21 cellular contexts compared by ENCODE assay signal in genomic region chr5:157193699-157194424, GRCh38. TPM values are rescaled to one million over a fixed set of nuclear protein-coding genes. Genes with fewer than 3 reads are reported as not detected.
A peak's percentile ranks its signal among the peaks of the same experiment; 100 is the strongest.
DNase-seq lines count a peak whose midpoint lies in the region; ATAC-seq and TF ChIP-seq lines count a peak whose summit lies in the region.
"Had no signal": no experiment of that assay in that cellular context is flagged by ENCODE, and none has a peak within 500 bp of the region (broad histone marks: within the 10 kb centered on the region; RNA-seq: fewer than 3 reads in every experiment).

No MANE protein-coding gene starts in this region.

- peak overlapping the region; percentile 89 for H3K27ac Mint-ChIP-seq in activated CD4-positive, alpha-beta T cell treated with anti-CD3 and anti-CD28 coated beads for 36 hours
- H3K27ac Mint-ChIP-seq in activated naive CD4-positive, alpha-beta T cell treated with anti-CD3 and anti-CD28 coated beads, Interleukin-2, amount 50 U/mL, for 24 hours: peak overlapping the region; percentile 98
- H3K27ac Mint-ChIP-seq in natural killer cell: peak overlapping the region; percentile 82 to 97
- H3K27ac Mint-ChIP-seq: neural progenitor cell had no signal

- H3K4me2 ChIP-seq in Loucy (ENCODE audit: low read depth, low read length, poor library complexity, severe bottlenecking) (peak overlapping the region; percentile 48), osteoblast (ENCODE audit: insufficient read depth, low read length) (no peak overlapping the region)
- H3K4me2 ChIP-seq: BLaER1, KMS-11, neural progenitor cell had no signal

- H3K27me3 Mint-ChIP-seq in activated CD4-positive, alpha-beta T cell treated with anti-CD3 and anti-CD28 coated beads for 36 hours: no peaks in the 10 kb centered on the region
- H3K27me3 Mint-ChIP-seq in activated naive CD4-positive, alpha-beta T cell treated with anti-CD3 and anti-CD28 coated beads, Interleukin-2, amount 50 U/mL, for 24 hours: no peaks in the 10 kb centered on the region
- H3K27me3 Mint-ChIP-seq in natural killer cell (ENCODE audit: low read depth in 2 of 2): no peaks in the 10 kb centered on the region

- H3K4me1 ChIP-seq in Loucy (ENCODE audit: insufficient read depth, low read length, poor library complexity, severe bottlenecking) (peaks cover 43% of the 10 kb centered on the region), osteoblast (ENCODE audit: insufficient read depth, low read length) (no peaks in the 10 kb centered on the region)
- H3K4me1 ChIP-seq: BLaER1, neural progenitor cell, SJSA1, tibial artery had no signal

- CTCF ChIA-PET in activated CD4-positive, alpha-beta T cell treated with anti-CD3 and anti-CD28 coated beads for 36 hours (lab: Charles Lee): interaction anchor here (0.7 to 2.5 kb wide), 11 partner anchors 9 to 59 kb away, joined by 3 to 12 read pairs (median 5); no protein-coding TSS in a partner anchor

- ATAC-seq in activated CD4-positive, alpha-beta T cell treated with anti-CD3 and anti-CD28 coated beads for 36 hours: no peak
- ATAC-seq in natural killer cell: peak; percentile 49 to 75 (median 64)
- ATAC-seq in HG02571 (IDR thresholded peaks at IDR 0.05; ENCODE audit: unreplicated experiment): no peak
- ATAC-seq: left cardiac atrium had no signal

- H3K27me3 ChIP-seq in Loucy (ENCODE audit: insufficient read depth, low read length, poor library complexity, severe bottlenecking) (no peaks in the 10 kb centered on the region), osteoblast (ENCODE audit: insufficient read depth, low read length) (peaks cover 10% of the 10 kb centered on the region)
- H3K27me3 ChIP-seq: BLaER1 had no signal

- H3K9me2 ChIP-seq in Loucy (replicated peaks; ENCODE audit: low read depth, low read length): no peaks in the 10 kb centered on the region

- H3K9me3 ChIP-seq in Loucy (ENCODE audit: insufficient read depth, low read depth, low read length) (no peaks in the 10 kb centered on the region), osteoblast (ENCODE audit: low read depth, low read length) (no peaks in the 10 kb centered on the region)
- H3K9me3 ChIP-seq: SJSA1, tibial artery had no signal

- H3K79me2 ChIP-seq in Loucy (ENCODE audit: insufficient read depth, low read length) (peaks cover 97% of the 10 kb centered on the region), osteoblast (ENCODE audit: insufficient read depth, low read length) (no peaks in the 10 kb centered on the region)

- peak overlapping the region; percentile 70 for H3K4me3 Mint-ChIP-seq in activated CD4-positive, alpha-beta T cell treated with anti-CD3 and anti-CD28 coated beads for 36 hours
- H3K4me3 Mint-ChIP-seq in activated naive CD4-positive, alpha-beta T cell treated with anti-CD3 and anti-CD28 coated beads, Interleukin-2, amount 50 U/mL, for 24 hours: peak overlapping the region; percentile 86
- H3K4me3 Mint-ChIP-seq in natural killer cell: peak overlapping the region; percentile 71
- H3K4me3 Mint-ChIP-seq: neural progenitor cell had no signal

- H3K36me3 Mint-ChIP-seq in activated CD4-positive, alpha-beta T cell treated with anti-CD3 and anti-CD28 coated beads for 36 hours (ENCODE audit: low read depth): peaks cover 83% of the 10 kb centered on the region
- peaks cover 60% of the 10 kb centered on the region for H3K36me3 Mint-ChIP-seq in activated naive CD4-positive, alpha-beta T cell treated with anti-CD3 and anti-CD28 coated beads, Interleukin-2, amount 50 U/mL, for 24 hours
- H3K36me3 Mint-ChIP-seq in natural killer cell: peaks cover 7% of the 10 kb centered on the region
- H3K36me3 Mint-ChIP-seq: neural progenitor cell had no signal

- H3K9ac ChIP-seq in Loucy (ENCODE audit: low read depth, low read length, poor library complexity, severe bottlenecking): no peak overlapping the region
- H3K9ac ChIP-seq: BLaER1, KMS-11, neural progenitor cell had no signal

- H3K36me3 ChIP-seq in Loucy (ENCODE audit: insufficient read depth, low read length) (peaks cover 15% of the 10 kb centered on the region; the same call in 1 of the 2 replicates), osteoblast (ENCODE audit: insufficient read depth, low read length) (no peaks in the 10 kb centered on the region)
- H3K36me3 ChIP-seq: BLaER1, neural progenitor cell, SJSA1, tibial artery had no signal

- H3K27ac ChIP-seq in osteoblast (ENCODE audit: low read depth, low read length): no peak overlapping the region
- H3K27ac ChIP-seq: BLaER1, KMS-11, neural progenitor cell, SJSA1, tibial artery had no signal

- no peak overlapping the region for H2AFZ ChIP-seq in Loucy (ENCODE audit: low read length)
- H2AFZ ChIP-seq in osteoblast (ENCODE audit: low read length): no peak overlapping the region
- H2AFZ ChIP-seq: neural progenitor cell had no signal

- peaks cover 88% of the 10 kb centered on the region for H3K4me1 Mint-ChIP-seq in activated CD4-positive, alpha-beta T cell treated with anti-CD3 and anti-CD28 coated beads for 36 hours
- H3K4me1 Mint-ChIP-seq in activated naive CD4-positive, alpha-beta T cell treated with anti-CD3 and anti-CD28 coated beads, Interleukin-2, amount 50 U/mL, for 24 hours: peaks cover 96% of the 10 kb centered on the region
- peaks cover 84 to 88% of the 10 kb centered on the region in 2 donors for H3K4me1 Mint-ChIP-seq in natural killer cell
- H3K4me1 Mint-ChIP-seq: neural progenitor cell had no signal

- H3F3A ChIP-seq in Loucy (ENCODE audit: low read depth): no peaks in the 10 kb centered on the region

- peak; percentile 43 for DNase-seq in activated CD4-positive, alpha-beta T cell treated with anti-CD3 and anti-CD28 coated beads for 36 hours
- DNase-seq in activated CD4-positive, alpha-beta T cell treated with anti-CD3 and anti-CD28 coated beads for 1 hour: no peak
- DNase-seq in natural killer cell: no peak
- DNase-seq in NCI-H69 (lab: John Stamatoyannopoulos, UW): no peak
- DNase-seq in osteoblast (ENCODE audit: insufficient read length, low spot score, missing footprints): no peak
- DNase-seq: 8988T; activated CD4-positive, alpha-beta T cell treated with anti-CD3 and anti-CD28 coated beads for 48 hours; foreskin fibroblast; left cardiac atrium; NCI-H1105; NCI-H2107; NCI-H524; stimulated activated CD4-positive, alpha-beta T cell treated with anti-CD3 and anti-CD28 coated beads, Interleukin-12 subunit alpha, Interleukin-12 subunit beta, amount 100 ng/mL, for 4 hours; tibial artery had no signal

- intact Hi-C loops in activated CD4-positive, alpha-beta T cell treated with anti-CD3 and anti-CD28 coated beads for 36 hours (cut with DNase I, micrococcal nuclease): loop anchor here in 1 of 2 experiments (1.0 kb wide), 1 partner anchor 10 kb away; no protein-coding TSS in a partner anchor
- intact Hi-C loops in natural killer cell (cut with micrococcal nuclease): loop anchor here (1.0 kb wide), 1 partner anchor 13 kb away; no protein-coding TSS in a partner anchor

- H3K4me3 ChIP-seq in Loucy (ENCODE audit: low read length, poor library complexity, severe bottlenecking) (no peak overlapping the region), osteoblast (ENCODE audit: insufficient read depth, low read length) (no peak overlapping the region)
- H3K4me3 ChIP-seq: BLaER1, neural progenitor cell, SJSA1, tibial artery had no signal

- no peaks in the 10 kb centered on the region for H3K9me3 Mint-ChIP-seq in activated CD4-positive, alpha-beta T cell treated with anti-CD3 and anti-CD28 coated beads for 36 hours (ENCODE audit: low read depth)
- H3K9me3 Mint-ChIP-seq in activated naive CD4-positive, alpha-beta T cell treated with anti-CD3 and anti-CD28 coated beads, Interleukin-2, amount 50 U/mL, for 24 hours: no peaks in the 10 kb centered on the region
- H3K9me3 Mint-ChIP-seq in natural killer cell: no peaks in the 10 kb centered on the region

- H4K20me1 ChIP-seq in Loucy (ENCODE audit: insufficient read depth, low read length, poor library complexity, severe bottlenecking) (peaks cover 72% of the 10 kb centered on the region), osteoblast (ENCODE audit: insufficient read depth, low read length) (no peaks in the 10 kb centered on the region)
- H4K20me1 ChIP-seq: BLaER1 had no signal

- TF ChIP-seq CTCF in Loucy (conservative IDR thresholded peaks at IDR 0.05; ENCODE audit: low read length) (no peak), natural killer cell (IDR thresholded peaks at IDR 0.05) (no peak), osteoblast (IDR thresholded peaks at IDR 0.05; ENCODE audit: extremely low read depth, low read depth, low read length) (no peak)

- POLR2A ChIA-PET in activated CD4-positive, alpha-beta T cell treated with anti-CD3 and anti-CD28 coated beads for 36 hours (lab: Charles Lee): interaction anchor here (0.6 to 1.1 kb wide), 2 partner anchors 9 to 52 kb away, joined by 3 to 4 read pairs; partner anchors contain the start of gene MED7

RNA-seq across cellular contexts. Expression of gene ITK, which starts 13.2 kb away (rescaled TPM):
- 100 to 1,000 TPM; 208 to 249 TPM for total RNA-seq in activated CD4-positive, alpha-beta T cell treated with anti-CD3 and anti-CD28 coated beads for 36 hours
- total RNA-seq in natural killer cell: 100 to 1,000 TPM; 153 to 188 (median 186) TPM
- total RNA-seq in osteoblast: under 0.01 TPM in 1 of 2 replicates, not detected in the other
- total RNA-seq: SJSA1 had no signal

RNA-seq across cellular contexts. Expression of gene GARIN3, which starts 27.8 kb away (rescaled TPM):
- under 1 TPM; 0.79 to 0.82 TPM for total RNA-seq in activated CD4-positive, alpha-beta T cell treated with anti-CD3 and anti-CD28 coated beads for 36 hours
- total RNA-seq in natural killer cell: not detected
- total RNA-seq in osteoblast: not detected in 2 replicates
- total RNA-seq: left cardiac atrium, SJSA1 had no signal

RNA-seq across cellular contexts. Expression of gene MED7, which starts 51.2 kb away (rescaled TPM):
- 10 to 100 TPM in 1 of 2 experiments, 1 to 10 TPM in 1; 10.0 to 16.9 TPM for total RNA-seq in activated CD4-positive, alpha-beta T cell treated with anti-CD3 and anti-CD28 coated beads for 36 hours
- total RNA-seq in natural killer cell (10 to 100 TPM in 2 of 3 donors, 1 to 10 TPM in 1; 9.6 to 13.3 (median 12.4) TPM), osteoblast (11.6 and 12.1 TPM in 2 replicates)

Comparison
In these comparisons a context has a peak if more than half of its experiments do, and no peak if none do; other contexts are left out.
1. ATAC-seq: peak in natural killer cell (3 of 3); none in activated CD4-positive, alpha-beta T cell treated with anti-CD3 and anti-CD28 coated beads for 36 hours (single experiment) and HG02571 (single experiment).
2. RNA of gene ITK, which starts 13.2 kb away (total RNA-seq): 208 to 249 TPM in activated CD4-positive, alpha-beta T cell treated with anti-CD3 and anti-CD28 coated beads for 36 hours and 153 to 188 TPM in natural killer cell; under 0.01 TPM in osteoblast; every median in the first group is over 100 times any median in the second.
3. Peak in every context shown above with its lines, with median percentiles within 50 percentile points of each other: H3K27ac Mint-ChIP-seq and H3K4me3 Mint-ChIP-seq.